10 cellular contexts compared by ENCODE assay signal in the genomic region with DNA sequence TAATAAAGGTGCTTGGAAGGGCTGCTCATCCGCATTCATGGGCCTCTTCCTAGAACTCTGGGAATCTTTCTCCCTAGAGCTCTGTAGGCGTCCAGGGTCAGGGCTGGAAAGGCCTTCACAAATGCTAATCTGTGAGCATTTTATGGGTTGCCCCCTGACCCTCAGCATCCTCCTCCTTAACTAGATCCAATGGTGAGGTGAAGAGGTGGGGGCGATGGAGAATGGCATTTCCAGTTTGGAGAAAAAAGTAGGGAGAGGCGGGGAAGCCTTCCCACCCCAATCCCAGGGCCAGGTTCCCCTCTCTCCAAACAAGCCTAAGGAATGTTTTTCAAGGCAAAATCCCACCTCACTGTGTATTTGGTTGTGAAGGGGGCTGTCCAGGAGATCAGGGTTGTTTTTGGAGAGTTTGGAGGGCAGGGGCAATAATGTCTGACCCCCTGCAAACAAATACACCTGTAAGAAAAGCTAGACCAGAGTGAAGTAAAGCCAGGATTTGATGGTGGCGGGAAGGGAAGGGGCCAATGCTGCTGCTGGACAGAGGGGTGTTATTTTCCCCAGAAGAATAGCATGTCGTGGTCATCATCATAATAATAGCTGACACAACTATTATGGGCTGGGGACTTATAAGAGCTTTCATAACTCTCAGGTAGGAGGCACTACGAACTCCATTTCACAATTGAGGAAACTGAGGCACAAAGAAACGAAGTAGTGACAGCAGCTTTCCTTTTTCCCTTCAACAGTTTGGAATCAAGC. TPM values are rescaled to one million over a fixed set of nuclear protein-coding genes. Genes with fewer than 3 reads are reported as not detected.
DNase-seq lines count a peak whose midpoint lies in the region; ATAC-seq, FAIRE-seq and TF ChIP-seq lines count a peak whose summit lies in the region.
"Had no signal": no experiment of that assay in that cellular context is flagged by ENCODE, and none has a peak within 500 bp of the region (broad histone marks: within the 10 kb centered on the region; RNA-seq: fewer than 3 reads in every experiment).

No MANE protein-coding gene starts in this region.

- H3K4me3 ChIP-seq in A549 (no peak overlapping the region), HAP-1 (peak overlapping the region; percentile 56), H1 (ENCODE audit: extremely low read depth in 1 of 4, insufficient read depth in 2 of 4, low read depth in 3 of 4, low read length in 4 of 4) (peak overlapping the region; percentile 86 to 97 (median 94))

- H3K56ac ChIP-seq in H1 (replicated peaks; ENCODE audit: insufficient read length, low read depth, low read length), result peak overlapping the region; percentile 82

- H4K8ac ChIP-seq in H1 (ENCODE audit: extremely low read depth, insufficient read depth, low read length), result no peak overlapping the region

- H2BK12ac ChIP-seq in H1 (ENCODE audit: low read depth, low read length), result peak overlapping the region; percentile 20; the same call in 1 of the 2 replicates

- no peaks in the 10 kb centered on the region for H3K79me1 ChIP-seq in H1 (ENCODE audit: low read depth, low read length)

- no peaks in the 10 kb centered on the region for H3K9me3 Mint-ChIP-seq in naive B cell
- H3K9me3 Mint-ChIP-seq: natural killer cell had no signal

- peak overlapping the region in 2 of 4 experiments; percentile 26 to 31; a peak in 4 of 7 replicates for H3K9ac ChIP-seq in H1 (replicated peaks in 1 of 4; ENCODE audit: extremely low read depth in 1 of 4, low read depth in 3 of 4, low read length in 3 of 4)

- H3K4me2 ChIP-seq in A549 (peak overlapping the region; percentile 89), H1 (ENCODE audit: insufficient read depth in 1 of 2, low read depth in 2 of 2, low read length in 2 of 2) (peak overlapping the region; percentile 79)

- H3K14ac ChIP-seq in H1 (ENCODE audit: insufficient read length), result no peak overlapping the region

- DNase-seq in A549 (ENCODE audit: low read depth in 1 of 2, low spot score in 1 of 2) (no peak), HAP-1 (ENCODE audit: low spot score in 2 of 2) (peak in 1 of 2 experiments; percentile 12), H1 (ENCODE audit: low read depth in 1 of 2, low spot score in 2 of 2) (peak; percentile 61 to 68), naive B cell (no peak), NCI-H187 (lab: John Stamatoyannopoulos, UW) (no peak), DMS79 (lab: John Stamatoyannopoulos, UW) (no peak)
- DNase-seq: natural killer cell had no signal

- POLR2A ChIA-PET in A549 (lab: Yijun Ruan, JAX), result interaction anchor here (0.5 kb wide), 1 partner anchor 9 kb away, joined by 7 read pairs; no protein-coding TSS in a partner anchor
- POLR2A ChIA-PET in H1 (lab: Charles Lee; ENCODE audit: partially characterized antibody), result interaction anchor here (0.7 to 4.4 kb wide), 17 partner anchors 10 to 423 kb away, joined by 3 to 46 read pairs (median 4); no protein-coding TSS in a partner anchor

- H2BK120ac ChIP-seq in H1 (replicated peaks; ENCODE audit: low read depth, low read length), result peak overlapping the region; percentile 93

- 52% methylated on average over 8 of the region's 8 CpGs for WGBS in A549 (ENCODE audit: missing lambda C conversion rate)
- 7% methylated on average over 8 of the region's 8 CpGs; no CpG with 5 or more reads in 1 of the 2 experiments for WGBS in H1 (ENCODE audit: extremely low coverage in 1 of 2, insufficient coverage in 1 of 2, insufficient read length in 1 of 2, insufficient replicate concordance in 2 of 2, low coverage in 1 of 2, low lambda C conversion rate in 2 of 2, missing lambda C conversion rate in 1 of 2), 2 experiments

- H2BK15ac ChIP-seq in H1 (ENCODE audit: low read length), result 0 out of 2 replicates have a peak overlapping the region, but pooled peaks have one; percentile 12

- H2AK5ac ChIP-seq in H1 (ENCODE audit: low read depth, low read length), result peak overlapping the region; percentile 54; the same call in 1 of the 2 replicates

- peaks cover 13% of the 10 kb centered on the region; the same call in 1 of the 2 replicates for H3K23me2 ChIP-seq in H1 (ENCODE audit: low read depth, low read length)

- H3K27ac ChIP-seq in A549 (no peak overlapping the region), H1 (ENCODE audit: low read depth, low read length) (peak overlapping the region; percentile 80; the same call in 1 of the 2 replicates)

- no peaks in the 10 kb centered on the region for H3K36me3 ChIP-seq in HAP-1 (replicated peaks)
- H3K36me3 ChIP-seq in H1 (ENCODE audit: control insufficient read depth in 2 of 4, insufficient read depth in 4 of 4, low read length in 3 of 4), result peaks cover 0 to 20% (median 8%) of the 10 kb centered on the region in 4 experiments; a peak in 3 of 8 replicates

- H3K18ac ChIP-seq in H1 (ENCODE audit: extremely low read depth, low read length), result peak overlapping the region; percentile 84

- no peak for FAIRE-seq in A549 (lab: Jason Lieb, UNC)
- FAIRE-seq in H1 (lab: Jason Lieb, UNC), result no peak
- FAIRE-seq: endometrium had no signal

- H3K4me3 Mint-ChIP-seq in naive B cell, result peak overlapping the region in 6 of 8 donors; percentile 10 to 85 (median 58)

- no peak for ATAC-seq in A549
- no peak for ATAC-seq in naive B cell (ENCODE audit: low read depth in 2 of 2)
- ATAC-seq in GM18511 (IDR thresholded peaks at IDR 0.05; ENCODE audit: unreplicated experiment), result no peak
- ATAC-seq in GM18498 (IDR thresholded peaks at IDR 0.05; ENCODE audit: unreplicated experiment), result no peak

- no peak overlapping the region for H3K27ac Mint-ChIP-seq in naive B cell
- H3K27ac Mint-ChIP-seq: natural killer cell had no signal

- peaks cover 50 to 60% (median 53%) of the 10 kb centered on the region in 3 donors for H3K27me3 Mint-ChIP-seq in naive B cell

- peaks cover 24% of the 10 kb centered on the region for H3K4me1 ChIP-seq in A549
- peaks cover 17% of the 10 kb centered on the region for H3K4me1 ChIP-seq in HAP-1
- H3K4me1 ChIP-seq in H1 (replicated peaks in 1 of 4; ENCODE audit: control insufficient read depth in 3 of 4, insufficient read depth in 4 of 4, low read length in 3 of 4), result peaks cover 6 to 23% (median 14%) of the 10 kb centered on the region in 4 experiments; a peak in 5 of 7 replicates

- peak overlapping the region; percentile 97 for H4K91ac ChIP-seq in H1 (replicated peaks; ENCODE audit: insufficient read length, low read length)

- TF ChIP-seq POLR2A in A549 (IDR thresholded peaks at IDR 0.05; ENCODE audit: low read length) (no peak), H1 (IDR thresholded peaks at IDR 0.05; ENCODE audit: control extremely low read depth in 1 of 2, low read depth in 2 of 2, low read length in 2 of 2) (no peak)

- in situ Hi-C loops in HAP-1 (cut with MboI; ENCODE audit: low sequenced_read_pairs), result loop anchor here (25.0 kb wide), 2 partner anchors 302 to 573 kb away; no protein-coding TSS in a partner anchor

- CTCF ChIA-PET in A549 (lab: Yijun Ruan, JAX) (interaction anchor here (0.6 to 2.8 kb wide), 48 partner anchors 8 to 817 kb away, joined by 3 to 40 read pairs (median 4); no protein-coding TSS in a partner anchor), H1 (lab: Charles Lee; ENCODE audit: partially characterized antibody) (interaction anchor here (0.7 to 4.6 kb wide), 68 partner anchors 8 to 663 kb away, joined by 3 to 28 read pairs (median 5); no protein-coding TSS in a partner anchor)

- H4K20me1 ChIP-seq in H1 (replicated peaks in 1 of 2; ENCODE audit: control insufficient read depth in 1 of 2, insufficient read depth in 2 of 2, low read length in 2 of 2), result peaks cover 5 to 9% of the 10 kb centered on the region in 2 experiments

- TF ChIP-seq CTCF in A549 (IDR thresholded peaks at IDR 0.05) (no peak), H1 (IDR thresholded peaks at IDR 0.05; ENCODE audit: control extremely low read depth in 1 of 3, insufficient read depth in 1 of 3, low read depth in 1 of 3, low read length in 3 of 3) (no peak)

- peak overlapping the region; percentile 6 for H3K4ac ChIP-seq in H1 (replicated peaks; ENCODE audit: insufficient read length, low read depth, low read length)

- H3K27me3 ChIP-seq in HAP-1 (ENCODE audit: low read depth) (no peaks in the 10 kb centered on the region), H1 (replicated peaks in 1 of 4; ENCODE audit: control insufficient read depth in 3 of 4, extremely low read depth in 1 of 4, insufficient read depth in 3 of 4, low read length in 3 of 4) (no peaks in the 10 kb centered on the region)

- peaks cover 4 to 34% (median 25%) of the 10 kb centered on the region in 3 donors for H3K4me1 Mint-ChIP-seq in naive B cell

- peaks cover 24 to 36% of the 10 kb centered on the region in 2 experiments for H3K79me2 ChIP-seq in H1 (ENCODE audit: control insufficient read depth in 1 of 2, insufficient read depth in 2 of 2, low read length in 2 of 2)

- TF ChIP-seq EP300 in A549 (IDR thresholded peaks at IDR 0.05) (no peak), H1 (IDR thresholded peaks at IDR 0.05; ENCODE audit: borderline replicate concordance in 1 of 2, low read depth in 2 of 2, low read length in 2 of 2) (peak in 1 of 2 experiments; percentile 10; a peak in 1 of 3 replicates)

- H4K5ac ChIP-seq in H1 (ENCODE audit: insufficient read length, low read depth, low read length), result peak overlapping the region; percentile 66

- peak overlapping the region; percentile 67; the same call in 1 of the 2 replicates for H2BK20ac ChIP-seq in H1 (ENCODE audit: low read length)

- H3K36me3 Mint-ChIP-seq in naive B cell, result no peaks in the 10 kb centered on the region
- H3K36me3 Mint-ChIP-seq: natural killer cell had no signal

- H3K9me3 ChIP-seq in A549 (no peaks in the 10 kb centered on the region), HAP-1 (no peaks in the 10 kb centered on the region), H1 (ENCODE audit: insufficient read depth in 2 of 2, low read depth in 1 of 2, low read length in 1 of 2) (no peaks in the 10 kb centered on the region)

- no peak for TF ChIP-seq RAD21 in A549 (conservative IDR thresholded peaks at IDR 0.05 in 1 of 2, IDR thresholded peaks at IDR 0.05 in 1 of 2)
- TF ChIP-seq RAD21 in H1 (IDR thresholded peaks at IDR 0.05 in 1 of 2, conservative IDR thresholded peaks at IDR 0.05 in 1 of 2; ENCODE audit: low read depth in 2 of 2, low read length in 2 of 2), result peak in 1 of 2 experiments; percentile 0; a peak in 2 of 4 replicates

- peak overlapping the region; percentile 97; the same call in 1 of the 2 replicates for H2BK5ac ChIP-seq in H1 (ENCODE audit: low read depth, low read length)

- no peak overlapping the region for H3K23ac ChIP-seq in H1 (ENCODE audit: insufficient read length)

- H2AFZ ChIP-seq in H1 (ENCODE audit: low read length), result no peak overlapping the region

RNA-seq across cellular contexts. Expression of gene MYCN, which starts 1.4 kb away (rescaled TPM):
- not detected in 2 replicates for polyA plus RNA-seq in A549 (2011; rRNA removed)
- not detected in 2 replicates for polyA plus RNA-seq in A549 (2012; cell fraction: cytosol; rRNA removed)
- polyA plus RNA-seq in A549 (2012; cell fraction: nucleus; rRNA removed), result 0.02 TPM in 1 of 2 replicates, not detected in the other
- polyA plus RNA-seq in A549 (2017; fragmentation: RNase III; extraction: RNeasy Plus Mini Kit Qiagen cat#74134 plus additional on column Dnase treatment), result not detected in 3 replicates
- polyA minus RNA-seq in A549 (2011; rRNA and poly(A)+ RNA removed), result not detected in 2 replicates
- total RNA-seq in H1 (2021; fragmentation: NEBNext Ultra II Directional; extraction: Animal tissue kit (Norgen Biotek cat#: 25700)), result 137 and 142 TPM in 2 replicates
- polyA plus RNA-seq in H1 (2011; rRNA removed), result 87.8 and 100 TPM in 2 replicates
- 90.7 TPM for polyA plus RNA-seq in H1 (2011; cell fraction: cytosol; rRNA removed)
- polyA plus RNA-seq in H1 (2011; cell fraction: nucleus; rRNA removed), result 82.0 TPM
- polyA plus RNA-seq in H1 (2012, experiment 1 of 2), result 85.1 to 103 TPM (median 94.3 TPM) in 4 replicates
- polyA plus RNA-seq in H1 (2012, experiment 2 of 2), result 144 TPM
- polyA plus RNA-seq in H1 (2013, experiment 1 of 2), result 90.2 TPM
- polyA plus RNA-seq in H1 (2013, experiment 2 of 2), result 86.8 TPM
- polyA minus RNA-seq in H1 (2011; rRNA and poly(A)+ RNA removed), result 51.6 and 92.6 TPM in 2 replicates
- polyA minus RNA-seq in H1 (2011; cell fraction: cytosol; rRNA and poly(A)+ RNA removed), result 57.2 TPM
- 35.0 TPM for polyA minus RNA-seq in H1 (2011; cell fraction: nucleus; rRNA and poly(A)+ RNA removed)
- polyA plus RNA-seq in naive B cell (ENCODE audit: low read depth in 6 of 6), result not detected

Comparison
In these comparisons a context has a peak if more than half of its experiments do, and no peak if none do; other contexts are left out.
1. DNase-seq: peak in H1 (2 of 2); none in A549 (0 of 2), naive B cell (single experiment), NCI-H187 (0 of 2) and DMS79 (single experiment).
2. RNA of gene MYCN, which starts 1.4 kb away (polyA plus RNA-seq): 82.0 to 144 TPM in H1; 0.02 TPM in A549 and not detected in naive B cell; every median in the first group is over 10 times any median in the second.